Comparison of ENCODE assay signal across 8 cellular contexts in genomic region chr13:113489549-113490495, GRCh38. TPM values are rescaled to one million over a fixed set of nuclear protein-coding genes. Genes with fewer than 3 reads are reported as not detected.
DNase-seq lines count a peak whose midpoint lies in the region; TF ChIP-seq lines count a peak whose summit lies in the region.

No MANE protein-coding gene starts in this region.

- H3K36me3 ChIP-seq in WERI-Rb-1 = peaks cover 51% of the 10 kb centered on the region

- peak overlapping the region; percentile 27 for H3K18ac ChIP-seq in H9 (ENCODE audit: insufficient read length, low read depth, low read length)

- peaks cover 37% of the 10 kb centered on the region; the same call in 1 of the 2 replicates for H3K79me2 ChIP-seq in H9 (ENCODE audit: insufficient read depth, low read length)

- no peak overlapping the region for H3T11ph ChIP-seq in H9 (ENCODE audit: low read length)

- peak overlapping the region; percentile 89 to 92 for H3K4me3 Mint-ChIP-seq in H9
- peak overlapping the region; percentile 90 for H3K4me3 Mint-ChIP-seq in dendritic cell treated with granulocyte-macrophage colony-stimulating factor and Interleukin-4, amounts not matched to agents 40 ng/mL and 50 ng/mL, for 4 days

- H2AFZ ChIP-seq in H9 (ENCODE audit: low read length) = no peak overlapping the region

- TF ChIP-seq CTCF in H9 (conservative IDR thresholded peaks at IDR 0.05) (no peak), WERI-Rb-1 (IDR thresholded peaks at IDR 0.05; ENCODE audit: low read depth, low read length) (no peak)

- H2AK5ac ChIP-seq in H9 (ENCODE audit: insufficient read length, low read length) = no peak overlapping the region

- no peak overlapping the region for H4K91ac ChIP-seq in H9 (ENCODE audit: insufficient read length, low read depth, low read length)

- no peak overlapping the region for H4K5ac ChIP-seq in H9 (ENCODE audit: insufficient read length, low read depth, low read length)

- H3K4me3 ChIP-seq in GM08714 (ENCODE audit: low read length) = peak overlapping the region; percentile 81
- peak overlapping the region; percentile 98 for H3K4me3 ChIP-seq in WERI-Rb-1 (ENCODE audit: low read depth, low read length)

- no peaks in the 10 kb centered on the region for H3K9me3 ChIP-seq in H9 (ENCODE audit: control insufficient read depth, low read depth, low read length)
- no peaks in the 10 kb centered on the region for H3K9me3 ChIP-seq in WERI-Rb-1 (ENCODE audit: severe bottlenecking)

- H4K20me1 ChIP-seq in H9 (ENCODE audit: control insufficient read depth, insufficient read depth, insufficient read length) = no peaks in the 10 kb centered on the region

- intact Hi-C loops in dendritic cell treated with granulocyte-macrophage colony-stimulating factor and Interleukin-4, amounts not matched to agents 40 ng/mL and 50 ng/mL, for 4 days (cut with micrococcal nuclease) = loop anchor here (2.0 to 10.0 kb wide), 3 partner anchors 15 to 338 kb away; no protein-coding TSS in a partner anchor

- H3K23ac ChIP-seq in H9 (ENCODE audit: insufficient read length, low read depth, low read length) = no peak overlapping the region

- H3K56ac ChIP-seq in H9 (ENCODE audit: insufficient read length, low read depth, low read length) = no peak overlapping the region

- H2BK5ac ChIP-seq in H9 (ENCODE audit: insufficient read length, low read length) = no peak overlapping the region

- H3K27me3 ChIP-seq in H9 (ENCODE audit: insufficient read depth, low read length) = no peaks in the 10 kb centered on the region
- H3K27me3 ChIP-seq in WERI-Rb-1 (ENCODE audit: insufficient read depth, low read depth, severe bottlenecking) = no peaks in the 10 kb centered on the region

- H3K27ac ChIP-seq in H9 (ENCODE audit: insufficient read length, low read depth, low read length) (no peak overlapping the region), WERI-Rb-1 (peak overlapping the region; percentile 86)

- no peak overlapping the region for H2BK20ac ChIP-seq in H9 (ENCODE audit: low read depth, low read length, poor library complexity, severe bottlenecking)

- peak overlapping the region; percentile 75 for H3K4me2 ChIP-seq in H9 (ENCODE audit: insufficient read depth, insufficient read length, low read length)

- no peak overlapping the region for H4K8ac ChIP-seq in H9 (replicated peaks; ENCODE audit: insufficient read length, low read depth, low read length)

- H3K4me1 ChIP-seq in H9 (ENCODE audit: insufficient read depth, low read length) = peaks cover 6% of the 10 kb centered on the region; the same call in 1 of the 2 replicates

- H2BK15ac ChIP-seq in H9 (ENCODE audit: low read depth, low read length) = no peak overlapping the region

- H3K23me2 ChIP-seq in H9 (ENCODE audit: insufficient read length, low read depth, low read length, poor library complexity, severe bottlenecking) = peaks cover 17% of the 10 kb centered on the region

- no peaks in the 10 kb centered on the region; the same call in 1 of the 2 replicates for H3K27me3 Mint-ChIP-seq in H9 (ENCODE audit: low read depth)
- no peaks in the 10 kb centered on the region for H3K27me3 Mint-ChIP-seq in dendritic cell treated with granulocyte-macrophage colony-stimulating factor and Interleukin-4, amounts not matched to agents 40 ng/mL and 50 ng/mL, for 4 days

- peaks cover 0 to 2% of the 10 kb centered on the region in 2 experiments; a peak in 3 of 5 replicates for H3K9me3 Mint-ChIP-seq in H9
- no peaks in the 10 kb centered on the region for H3K9me3 Mint-ChIP-seq in dendritic cell treated with granulocyte-macrophage colony-stimulating factor and Interleukin-4, amounts not matched to agents 40 ng/mL and 50 ng/mL, for 4 days

- H3K36me3 Mint-ChIP-seq in H9 (ENCODE audit: insufficient read depth in 1 of 3, low read depth in 3 of 3) = peaks cover 4 to 22% (median 17%) of the 10 kb centered on the region in 3 experiments; a peak in 6 of 7 replicates
- peaks cover 31% of the 10 kb centered on the region for H3K36me3 Mint-ChIP-seq in dendritic cell treated with granulocyte-macrophage colony-stimulating factor and Interleukin-4, amounts not matched to agents 40 ng/mL and 50 ng/mL, for 4 days (ENCODE audit: low read depth)

- H3K79me1 ChIP-seq in H9 (ENCODE audit: insufficient read depth, low read depth, low read length, poor library complexity, severe bottlenecking) = peaks cover 4% of the 10 kb centered on the region

- no peak overlapping the region for H2BK12ac ChIP-seq in H9 (ENCODE audit: insufficient read length, low read depth, low read length)

- H3K4ac ChIP-seq in H9 (ENCODE audit: low read depth, low read length) = no peak overlapping the region

- H3K14ac ChIP-seq in H9 (ENCODE audit: insufficient read depth, low read length) = peak overlapping the region; percentile 32

- WGBS in H9 (ENCODE audit: extremely low coverage, insufficient read length, low lambda C conversion rate) = no CpG with 5 or more reads among the region's 54 CpGs

- no peak overlapping the region for H2BK120ac ChIP-seq in H9 (ENCODE audit: low read depth, low read length, poor library complexity, severe bottlenecking)

- DNase-seq in H9 (no peak), LoVo (ENCODE audit: low spot score) (peak; percentile 12), WERI-Rb-1 (peak; percentile 58), medulla oblongata (ENCODE audit: extremely low spot score) (peak; percentile 33)
- DNase-seq in stimulated activated CD8-positive, alpha-beta memory T cell treated with anti-CD3 and anti-CD28 coated beads, Interleukin-2, amount 100 ng/mL, for 48 hours (ENCODE audit: low read depth in 2 of 2) = peak; percentile 16 to 26
- no peak for DNase-seq in NK-92 treated with Interleukin-12 subunit alpha and Interleukin-12 subunit beta, amount 100 ng/mL, for 24 hours (lab: John Stamatoyannopoulos, UW)

- H3K27ac Mint-ChIP-seq in H9 = peak overlapping the region; percentile 44 to 93 (median 87)
- H3K27ac Mint-ChIP-seq in dendritic cell treated with granulocyte-macrophage colony-stimulating factor and Interleukin-4, amounts not matched to agents 40 ng/mL and 50 ng/mL, for 4 days = peak overlapping the region; percentile 77

- H3K4me1 Mint-ChIP-seq in H9 = peaks cover 68% of the 10 kb centered on the region in 2 experiments
- H3K4me1 Mint-ChIP-seq in dendritic cell treated with granulocyte-macrophage colony-stimulating factor and Interleukin-4, amounts not matched to agents 40 ng/mL and 50 ng/mL, for 4 days (ENCODE audit: low read depth) = peaks cover 59% of the 10 kb centered on the region

- peak overlapping the region; percentile 76 for H3K9ac ChIP-seq in H9 (ENCODE audit: extremely low read depth, insufficient read length, low read length)

RNA-seq across cellular contexts. Expression of gene DCUN1D2, which starts 0.7 kb away (rescaled TPM):
- 36.8 and 44.0 TPM in 2 replicates for total RNA-seq in H9 (2021)

RNA-seq across cellular contexts. Expression of gene ADPRHL1, which starts 36.5 kb away (rescaled TPM):
- 2.7 and 2.8 TPM in 2 replicates for total RNA-seq in H9 (2021)

Comparison
In these comparisons a context has a peak if more than half of its experiments do, and no peak if none do; other contexts are left out.
1. DNase-seq: peak in LoVo (single experiment), WERI-Rb-1 (single experiment), medulla oblongata (single experiment) and stimulated activated CD8-positive, alpha-beta memory T cell treated with anti-CD3 and anti-CD28 coated beads, Interleukin-2, amount 100 ng/mL, for 48 hours (2 of 2); none in H9 (single experiment) and NK-92 treated with Interleukin-12 subunit alpha and Interleukin-12 subunit beta, amount 100 ng/mL, for 24 hours (single experiment).